In the genomic region with DNA sequence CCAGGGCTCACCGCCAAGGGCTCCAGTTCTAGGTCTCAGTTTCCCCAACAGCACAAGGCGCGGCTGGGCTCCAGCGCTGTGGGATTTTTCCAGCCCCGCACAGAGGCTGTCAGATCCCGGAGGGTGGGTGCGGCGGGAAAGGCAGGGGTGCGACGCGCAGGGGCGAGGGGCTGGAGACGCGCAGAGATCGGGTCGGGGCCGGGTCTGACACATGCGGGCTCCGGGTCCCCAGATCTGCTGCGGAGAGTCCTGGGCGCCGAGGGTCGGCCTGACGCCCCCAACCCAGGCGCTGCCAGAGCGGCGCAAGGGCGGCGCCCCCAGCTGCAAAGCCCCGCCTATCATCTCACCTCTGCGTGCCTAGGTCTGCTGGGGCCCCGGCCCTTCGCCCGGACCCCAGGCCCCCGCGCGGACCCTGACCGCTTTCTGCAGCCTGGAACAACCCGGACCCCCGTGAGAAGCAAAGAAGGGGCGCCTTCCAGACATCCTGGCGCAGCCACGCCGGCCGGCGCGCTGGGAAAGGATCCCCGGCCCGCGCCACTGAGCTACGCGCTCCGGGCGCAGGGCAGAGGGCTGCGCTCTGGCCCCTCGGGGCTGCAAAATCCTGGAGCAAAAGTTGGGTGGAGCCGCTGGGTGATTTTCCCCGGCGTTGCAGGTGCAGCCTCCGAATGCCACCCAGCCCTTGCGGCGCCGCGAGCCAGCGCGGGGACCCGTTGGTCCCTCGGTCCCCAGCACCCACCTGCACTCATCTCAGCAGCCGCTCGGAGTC, we compare ENCODE assay signal across 8 cellular contexts. TPM values are rescaled to one million over a fixed set of nuclear protein-coding genes. Genes with fewer than 3 reads are reported as not detected.
A peak's percentile ranks its signal among the peaks of the same experiment; 100 is the strongest.
DNase-seq lines count a peak whose midpoint lies in the region; FAIRE-seq and TF ChIP-seq lines count a peak whose summit lies in the region.

No MANE protein-coding gene starts in this region.

- peaks cover 12% of the 10 kb centered on the region for H3K4me1 ChIP-seq in keratinocyte (ENCODE audit: control insufficient read depth, extremely low read depth, insufficient read depth, low read length)
- H3K4me1 ChIP-seq in suprapubic skin = peaks cover 25% of the 10 kb centered on the region

- peak overlapping the region; percentile 57 to 66 (median 61) for H3K4me3 ChIP-seq in keratinocyte (ENCODE audit: control insufficient read depth in 2 of 3, extremely low read depth in 1 of 3, insufficient read depth in 2 of 3, low read depth in 1 of 3, low read length in 3 of 3)
- peak overlapping the region; percentile 76 for H3K4me3 ChIP-seq in suprapubic skin

- H3K4me2 ChIP-seq in keratinocyte (ENCODE audit: control insufficient read depth, extremely low read depth, insufficient read depth, low read depth, low read length) = peak overlapping the region; percentile 85

- peak overlapping the region; percentile 67 for H3K4me3 Mint-ChIP-seq in activated naive CD8-positive, alpha-beta T cell

- H3K9me3 ChIP-seq in keratinocyte (ENCODE audit: control insufficient read depth, low read depth, low read length) (no peaks in the 10 kb centered on the region), suprapubic skin (no peaks in the 10 kb centered on the region)

- peaks cover 2% of the 10 kb centered on the region for H3K27me3 Mint-ChIP-seq in activated naive CD8-positive, alpha-beta T cell

- no peak overlapping the region for H3K9ac ChIP-seq in keratinocyte (ENCODE audit: control insufficient read depth, extremely low read depth, insufficient read depth, low read length)

- TF ChIP-seq CTCF in keratinocyte (optimal IDR thresholded peaks at IDR 0.05 in 1 of 3, IDR thresholded peaks at IDR 0.05 in 1 of 3, conservative IDR thresholded peaks at IDR 0.05 in 1 of 3; ENCODE audit: extremely low read depth in 1 of 3, insufficient read depth in 2 of 3, low read length in 3 of 3) (no peak), suprapubic skin (IDR thresholded peaks at IDR 0.05) (no peak), GM20000 (IDR thresholded peaks at IDR 0.05; ENCODE audit: extremely low read depth, missing control alignments) (no peak)

- dilution Hi-C loops in keratinocyte (cut with MboI; ENCODE audit: extremely low pct_ligation_motif_present, low sequenced_read_pairs) = no loop called here

- no peaks in the 10 kb centered on the region for H3K9me1 ChIP-seq in keratinocyte (ENCODE audit: control insufficient read depth, extremely low read depth, insufficient read depth, low read length)

- no peak for FAIRE-seq in keratinocyte (lab: Jason Lieb, UNC)

- peaks cover 13% of the 10 kb centered on the region for H3K4me1 Mint-ChIP-seq in activated naive CD8-positive, alpha-beta T cell (ENCODE audit: low read depth)

- peak overlapping the region; percentile 56 for H2AFZ ChIP-seq in keratinocyte (ENCODE audit: control insufficient read depth, low read length)

- H3K27ac ChIP-seq in keratinocyte (ENCODE audit: control insufficient read depth, insufficient read depth, low read length) (no peak overlapping the region), suprapubic skin (no peak overlapping the region)

- TF ChIP-seq EP300 in suprapubic skin (IDR thresholded peaks at IDR 0.05) = no peak

- no peaks in the 10 kb centered on the region for H4K20me1 ChIP-seq in keratinocyte (ENCODE audit: control insufficient read depth, extremely low read depth, insufficient read depth, low read length)

- H3K27me3 ChIP-seq in keratinocyte (ENCODE audit: control insufficient read depth, extremely low read depth, insufficient read depth, low read length) = peaks cover 13% of the 10 kb centered on the region
- peaks cover 4% of the 10 kb centered on the region for H3K27me3 ChIP-seq in suprapubic skin

- no peaks in the 10 kb centered on the region for H3K9me3 Mint-ChIP-seq in activated naive CD8-positive, alpha-beta T cell (ENCODE audit: low read depth)

- H3K79me2 ChIP-seq in keratinocyte (ENCODE audit: control insufficient read depth, insufficient read depth, low read length) = no peaks in the 10 kb centered on the region

- H3K36me3 Mint-ChIP-seq in activated naive CD8-positive, alpha-beta T cell = no peaks in the 10 kb centered on the region

- TF ChIP-seq POLR2A in suprapubic skin (IDR thresholded peaks at IDR 0.05) = no peak

- peak; percentile 62 for DNase-seq in NCI-H748 (lab: John Stamatoyannopoulos, UW; ENCODE audit: unreplicated experiment)
- no peak for DNase-seq in NCI-H748 treated with DMSO at 0.1 percent for 48 hours (lab: John Stamatoyannopoulos, UW)
- DNase-seq in keratinocyte (ENCODE audit: low read depth, low spot score) = no peak
- DNase-seq in suprapubic skin (ENCODE audit: low spot score in 2 of 2) = no peak
- no peak for DNase-seq in GM20000 (ENCODE audit: low spot score)
- no peak for DNase-seq in activated CD4-positive, alpha-beta T cell treated with anti-CD3 and anti-CD28 coated beads, Interleukin-2, amount 50 U/mL, for 1 hour
- DNase-seq in NCI-H446 treated with DMSO at 0.1 percent for 48 hours (lab: John Stamatoyannopoulos, UW) = no peak

- H3K36me3 ChIP-seq in keratinocyte (ENCODE audit: control insufficient read depth in 2 of 2, extremely low read depth in 1 of 2, insufficient read depth in 2 of 2, low read length in 2 of 2) (no peaks in the 10 kb centered on the region), suprapubic skin (no peaks in the 10 kb centered on the region)

- H3K27ac Mint-ChIP-seq in activated naive CD8-positive, alpha-beta T cell = no peak overlapping the region

- no CpG with 5 or more reads among the region's 70 CpGs for WGBS in suprapubic skin

RNA-seq across cellular contexts. Expression of a gene that starts 0.5 kb away (rescaled TPM):
- polyA plus RNA-seq in keratinocyte = 0.94 to 3.0 TPM (median 1.1 TPM) in 3 replicates
- 3.8 TPM for polyA plus RNA-seq in keratinocyte (2011; ENCODE audit: low read depth)
- 1.1 and 2.0 TPM in 2 replicates for polyA plus RNA-seq in keratinocyte (2011; cell fraction: cytosol; rRNA removed)
- 1.5 and 3.6 TPM in 2 replicates for polyA plus RNA-seq in keratinocyte (2011; cell fraction: nucleus; rRNA removed)
- 1.3 and 9.7 TPM in 2 replicates for polyA plus RNA-seq in keratinocyte (2012; ENCODE audit: low replicate concordance)
- polyA minus RNA-seq in keratinocyte = 0.80 to 5.3 TPM (median 3.7 TPM) in 3 replicates
- 1.7 TPM for polyA minus RNA-seq in keratinocyte (2011; cell fraction: cytosol; rRNA and poly(A)+ RNA removed)
- 1.6 and 4.2 TPM in 2 replicates for polyA minus RNA-seq in keratinocyte (2011; cell fraction: nucleus; rRNA and poly(A)+ RNA removed)
- 10 to 100 TPM; 11.2 to 16.9 (median 13.3) TPM for total RNA-seq in suprapubic skin

RNA-seq across cellular contexts. Expression of a gene that starts 41.0 kb away (rescaled TPM):
- 12.0 to 22.1 TPM (median 12.3 TPM) in 3 replicates for polyA plus RNA-seq in keratinocyte
- 4.0 TPM for polyA plus RNA-seq in keratinocyte (2011; ENCODE audit: low read depth)
- polyA plus RNA-seq in keratinocyte (2011; cell fraction: cytosol; rRNA removed) = 3.3 and 7.9 TPM in 2 replicates
- polyA plus RNA-seq in keratinocyte (2011; cell fraction: nucleus; rRNA removed) = 28.3 and 44.2 TPM in 2 replicates
- polyA plus RNA-seq in keratinocyte (2012; ENCODE audit: low replicate concordance) = 7.2 and 21.2 TPM in 2 replicates
- polyA minus RNA-seq in keratinocyte = 22.2 to 29.7 TPM (median 27.2 TPM) in 3 replicates
- 35.5 TPM for polyA minus RNA-seq in keratinocyte (2011; cell fraction: cytosol; rRNA and poly(A)+ RNA removed)
- polyA minus RNA-seq in keratinocyte (2011; cell fraction: nucleus; rRNA and poly(A)+ RNA removed) = 48.6 and 60.5 TPM in 2 replicates
- 10 to 100 TPM in 2 of 4 donors, 1 to 10 TPM in 2; 6.3 to 15.1 (median 9.9) TPM for total RNA-seq in suprapubic skin
